20 cellular contexts compared by ENCODE assay signal in the genomic region with DNA sequence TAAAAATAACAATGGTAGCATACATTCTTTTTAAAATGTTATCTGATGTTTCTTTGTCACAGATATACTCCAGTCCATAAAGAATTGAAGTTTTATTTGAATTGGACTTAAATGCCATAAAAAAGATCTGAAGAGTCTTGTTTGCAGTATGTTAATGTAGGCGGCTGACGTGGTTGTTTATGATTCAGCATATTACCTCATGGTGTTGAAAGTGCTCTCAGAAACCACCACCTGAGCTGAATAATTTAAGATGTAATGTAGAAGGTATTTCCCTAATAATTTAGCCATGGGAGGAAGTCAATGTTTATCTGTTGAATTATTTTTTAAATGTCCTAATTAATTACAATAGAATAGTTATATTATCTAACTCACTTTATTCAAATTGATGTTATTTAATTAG.
"Had no signal": no experiment of that assay in that cellular context is flagged by ENCODE, and none has a peak within 500 bp of the region (broad histone marks: within the 10 kb centered on the region; RNA-seq: fewer than 3 reads in every experiment).

No MANE protein-coding gene starts in this region.

- H3K27me3 ChIP-seq: body of pancreas, gastrocnemius medialis, heart left ventricle, transverse colon had no signal

- H3K9me3 Mint-ChIP-seq: activated CD4-positive, alpha-beta memory T cell treated with anti-CD3 and anti-CD28 coated beads, Interleukin-2, amount 10 ng/mL, durations not matched to agents 7 days and 5 days; activated T-cell treated with anti-CD3 and anti-CD28 coated beads, Interleukin-2, amount 50 U/mL, for 4 hours; central memory CD8-positive, alpha-beta T cell; dendritic cell treated with granulocyte-macrophage colony-stimulating factor and Interleukin-4, amounts not matched to agents 40 ng/mL and 50 ng/mL, for 4 days had no signal

- H3K27ac Mint-ChIP-seq: activated CD4-positive, alpha-beta memory T cell treated with anti-CD3 and anti-CD28 coated beads, Interleukin-2, amount 10 ng/mL, durations not matched to agents 7 days and 5 days; dendritic cell treated with granulocyte-macrophage colony-stimulating factor and Interleukin-4, amounts not matched to agents 40 ng/mL and 50 ng/mL, for 4 days; nephron; T-helper 17 cell had no signal

- H3K36me3 ChIP-seq: gastrocnemius medialis, transverse colon had no signal

- H3K27me3 Mint-ChIP-seq: activated CD4-positive, alpha-beta memory T cell treated with anti-CD3 and anti-CD28 coated beads, Interleukin-2, amount 10 ng/mL, durations not matched to agents 7 days and 5 days; central memory CD8-positive, alpha-beta T cell; dendritic cell treated with granulocyte-macrophage colony-stimulating factor and Interleukin-4, amounts not matched to agents 40 ng/mL and 50 ng/mL, for 4 days; T-helper 17 cell had no signal

- H3K27ac ChIP-seq: body of pancreas, gastrocnemius medialis, heart left ventricle, transverse colon had no signal

- ATAC-seq: activated T-cell treated with anti-CD3 and anti-CD28 coated beads, Interleukin-2, amount 50 U/mL, for 4 hours; body of pancreas; gastrocnemius medialis; heart left ventricle; left ventricle myocardium superior; right cardiac atrium; stimulated activated naive CD8-positive, alpha-beta T cell treated with anti-CD3 and anti-CD28 coated beads, Interleukin-15, Interleukin-2, amounts not matched to agents 100 U/mL and 50 U/mL, for 24 hours; T-helper 17 cell had no signal

- H3K4me3 ChIP-seq: body of pancreas, gastrocnemius medialis, heart left ventricle, smooth muscle cell, transverse colon had no signal

- H3K4me1 ChIP-seq: body of pancreas, gastrocnemius medialis, transverse colon had no signal

- H3K4me1 Mint-ChIP-seq: nephron had no signal

- H3K4me2 ChIP-seq: smooth muscle cell had no signal

- H3K4me3 Mint-ChIP-seq: activated CD4-positive, alpha-beta memory T cell treated with anti-CD3 and anti-CD28 coated beads, Interleukin-2, amount 10 ng/mL, durations not matched to agents 7 days and 5 days; activated T-cell treated with anti-CD3 and anti-CD28 coated beads, Interleukin-2, amount 50 U/mL, for 4 hours; central memory CD8-positive, alpha-beta T cell; dendritic cell treated with granulocyte-macrophage colony-stimulating factor and Interleukin-4, amounts not matched to agents 40 ng/mL and 50 ng/mL, for 4 days; nephron; T-helper 17 cell had no signal

- H3K9me3 ChIP-seq: body of pancreas, gastrocnemius medialis, heart left ventricle, transverse colon had no signal

- DNase-seq: activated CD4-positive, alpha-beta memory T cell treated with anti-CD3 and anti-CD28 coated beads, Interleukin-2, amount 10 ng/mL, durations not matched to agents 7 days and 5 days; activated CD4-positive, alpha-beta T cell treated with anti-CD3 and anti-CD28 coated beads for 4 hours; activated effector memory CD4-positive, alpha-beta T cell treated with Interleukin-2 at 50 U/mL for 16 hours; activated naive CD4-positive, alpha-beta T cell treated with anti-CD3 and anti-CD28 coated beads, Interleukin-2, amount 50 U/mL, for 16 hours; activated T-cell treated with anti-CD3 and anti-CD28 coated beads, Interleukin-2, amount 50 U/mL, for 4 hours; body of pancreas; effector memory CD4-positive, alpha-beta T cell; gastrocnemius medialis; heart left ventricle; left ventricle myocardium superior; mesendoderm; nucleus accumbens; right cardiac atrium; stimulated activated naive CD8-positive, alpha-beta T cell treated with anti-CD3 and anti-CD28 coated beads, Interleukin-15, Interleukin-2, amounts not matched to agents 100 U/mL and 50 U/mL, for 24 hours; T-helper 17 cell; transverse colon had no signal
